Comparison of ENCODE assay signal across 16 cellular contexts in the genomic region with DNA sequence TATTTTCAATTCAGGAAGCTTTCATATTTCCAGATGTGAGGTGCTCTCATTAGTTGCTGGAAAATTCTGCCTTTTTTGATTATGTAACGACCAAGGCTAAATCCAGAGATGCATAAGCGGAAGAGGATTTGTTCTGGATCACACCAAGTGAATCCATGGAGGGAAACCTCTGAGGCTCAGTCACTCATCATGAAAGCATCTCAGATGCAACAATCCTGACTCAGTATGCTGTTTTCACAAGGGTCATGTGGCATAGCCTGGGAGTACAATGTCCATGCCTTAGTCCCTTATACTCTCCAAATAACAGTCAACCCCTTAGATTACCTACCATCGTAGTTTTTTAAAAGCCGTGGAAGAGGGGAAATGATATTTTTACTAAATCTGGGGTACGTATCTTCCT.
DNase-seq lines count a peak whose midpoint lies in the region; ATAC-seq, FAIRE-seq and TF ChIP-seq lines count a peak whose summit lies in the region.
"Had no signal": no experiment of that assay in that cellular context is flagged by ENCODE, and none has a peak within 500 bp of the region (broad histone marks: within the 10 kb centered on the region; RNA-seq: fewer than 3 reads in every experiment).

No MANE protein-coding gene starts in this region.

- intact Hi-C loops in left colon (cut with DNase I, micrococcal nuclease): no loop called here
- intact Hi-C loops in upper lobe of right lung (cut with DNase I): no loop called here
- intact Hi-C loops in aorta (cut with DNase I): no loop called here

- no peak for ATAC-seq in left colon
- no peak for ATAC-seq in upper lobe of right lung
- ATAC-seq in aorta (ENCODE audit: low FRiP score): no peak
- ATAC-seq: CD8-positive, alpha-beta T cell; K562; PC-3 had no signal

- DNase-seq in GM23248: peak; percentile 44
- no peak for DNase-seq in astrocyte (ENCODE audit: low read depth)
- peak; percentile 61 for DNase-seq in iris pigment epithelial cell (ENCODE audit: low read depth)
- DNase-seq in left colon: no peak
- DNase-seq in upper lobe of right lung: no peak
- DNase-seq in aorta: no peak
- DNase-seq in stimulated activated CD4-positive, alpha-beta T cell treated with anti-CD3 and anti-CD28 coated beads, Interleukin-1b, Interleukin-23, amount 100 ng/mL, for 48 hours: no peak
- DNase-seq: CD8-positive, alpha-beta T cell; NCI-H1417 treated with DMSO at 0.1 percent for 48 hours; NCI-H1930; NCI-H2171 treated with DMSO at 0.1 percent for 48 hours; NCI-H446 treated with DMSO at 0.1 percent for 48 hours; PC-3 had no signal

- H3K4me1 ChIP-seq in GM23248 (ENCODE audit: insufficient read depth): no peaks in the 10 kb centered on the region
- H3K4me1 ChIP-seq in astrocyte (ENCODE audit: insufficient read depth, low read length): peaks cover 12% of the 10 kb centered on the region
- no peaks in the 10 kb centered on the region for H3K4me1 ChIP-seq in upper lobe of right lung
- no peaks in the 10 kb centered on the region for H3K4me1 ChIP-seq in aorta (ENCODE audit: control insufficient read depth in 1 of 2, insufficient read depth in 2 of 2, low read length in 2 of 2)
- H3K4me1 ChIP-seq: BLaER1 had no signal

- peaks cover 3% of the 10 kb centered on the region for H3K36me3 Mint-ChIP-seq in astrocyte (ENCODE audit: low read depth, unreplicated experiment)
- H3K36me3 Mint-ChIP-seq: CD8-positive, alpha-beta T cell had no signal

- H3K9me3 Mint-ChIP-seq in astrocyte (ENCODE audit: unreplicated experiment): peaks cover 2% of the 10 kb centered on the region
- H3K9me3 Mint-ChIP-seq: CD8-positive, alpha-beta T cell had no signal

- no peaks in the 10 kb centered on the region for H3K79me2 ChIP-seq in GM23248 (ENCODE audit: insufficient read depth)
- H3K79me2 ChIP-seq in astrocyte (ENCODE audit: insufficient read depth, low read length): no peaks in the 10 kb centered on the region

- H3K27me3 Mint-ChIP-seq in astrocyte (ENCODE audit: low read depth, unreplicated experiment): peaks cover 28% of the 10 kb centered on the region

- in situ Hi-C loops in GM23248 (cut with MboI): no loop called here

- no peak overlapping the region for H3K4me3 ChIP-seq in GM23248
- no peak overlapping the region for H3K4me3 ChIP-seq in astrocyte (ENCODE audit: insufficient read depth, low read depth, low read length)
- H3K4me3 ChIP-seq in upper lobe of right lung: no peak overlapping the region
- no peak overlapping the region for H3K4me3 ChIP-seq in aorta (ENCODE audit: low read length in 2 of 2)
- H3K4me3 ChIP-seq: BLaER1, K562 had no signal

- H3K4me3 Mint-ChIP-seq in astrocyte (ENCODE audit: unreplicated experiment): no peak overlapping the region
- H3K4me3 Mint-ChIP-seq: CD8-positive, alpha-beta T cell had no signal

- FAIRE-seq in astrocyte (lab: Jason Lieb, UNC): peak; percentile 65
- FAIRE-seq: GM18507, K562 had no signal

- TF ChIP-seq CTCF in astrocyte (IDR thresholded peaks at IDR 0.05; ENCODE audit: insufficient read depth, low read depth, low read length): no peak
- no peak for TF ChIP-seq CTCF in upper lobe of right lung (IDR thresholded peaks at IDR 0.05)

- H3K4me2 ChIP-seq in GM23248 (ENCODE audit: unreplicated experiment) (no peak overlapping the region), astrocyte (ENCODE audit: low read length) (peak overlapping the region; percentile 58)
- H3K4me2 ChIP-seq: BLaER1 had no signal

- H3F3A ChIP-seq in GM23248 (ENCODE audit: insufficient read depth): no peaks in the 10 kb centered on the region

- no peak overlapping the region for H3K9ac ChIP-seq in GM23248
- H3K9ac ChIP-seq in astrocyte (ENCODE audit: low read length): no peak overlapping the region
- H3K9ac ChIP-seq: BLaER1 had no signal

- H3K9me3 ChIP-seq in GM23248 (ENCODE audit: low read depth) (no peaks in the 10 kb centered on the region), astrocyte (ENCODE audit: insufficient read depth, low read depth, low read length) (no peaks in the 10 kb centered on the region), upper lobe of right lung (no peaks in the 10 kb centered on the region), aorta (ENCODE audit: control insufficient read depth, low read length) (no peaks in the 10 kb centered on the region)
- H3K9me3 ChIP-seq: BLaER1 had no signal

- no peak overlapping the region for H3K27ac Mint-ChIP-seq in astrocyte (ENCODE audit: unreplicated experiment)
- H3K27ac Mint-ChIP-seq: CD8-positive, alpha-beta T cell had no signal

- 50 to 54% methylated on average over 5 of the region's 5 CpGs for WGBS in GM23248 (ENCODE audit: low coverage in 1 of 2, low lambda C conversion rate in 2 of 2, missing lambda C conversion rate in 2 of 2), 2 experiments
- 88% methylated on average over 5 of the region's 5 CpGs for WGBS in aorta, 2 donors

- H2AFZ ChIP-seq in GM23248: no peak overlapping the region
- no peak overlapping the region for H2AFZ ChIP-seq in astrocyte (ENCODE audit: low read depth, low read length)

- H3K9me2 ChIP-seq in GM23248 (ENCODE audit: insufficient read depth): no peaks in the 10 kb centered on the region

- H3K36me3 ChIP-seq in GM23248 (ENCODE audit: low read depth): no peaks in the 10 kb centered on the region
- H3K36me3 ChIP-seq in astrocyte (ENCODE audit: insufficient read depth, low read length): no peaks in the 10 kb centered on the region
- H3K36me3 ChIP-seq in upper lobe of right lung: no peaks in the 10 kb centered on the region
- H3K36me3 ChIP-seq in aorta (ENCODE audit: control insufficient read depth in 1 of 2, insufficient read depth in 2 of 2, low read length in 1 of 2): no peaks in the 10 kb centered on the region
- H3K36me3 ChIP-seq: BLaER1 had no signal

- H3K4me1 Mint-ChIP-seq in astrocyte (ENCODE audit: low read depth, unreplicated experiment): no peaks in the 10 kb centered on the region

- peaks cover 15% of the 10 kb centered on the region; the same call in 1 of the 2 replicates for H3K27me3 ChIP-seq in GM23248 (replicated peaks; ENCODE audit: insufficient read depth)
- peaks cover 3% of the 10 kb centered on the region for H3K27me3 ChIP-seq in astrocyte (ENCODE audit: insufficient read depth, low read length)
- no peaks in the 10 kb centered on the region for H3K27me3 ChIP-seq in upper lobe of right lung
- no peaks in the 10 kb centered on the region for H3K27me3 ChIP-seq in aorta (ENCODE audit: control insufficient read depth in 1 of 2, insufficient read depth in 2 of 2, low read length in 1 of 2)
- H3K27me3 ChIP-seq: BLaER1 had no signal

- H4K20me1 ChIP-seq in GM23248 (ENCODE audit: insufficient read depth) (no peaks in the 10 kb centered on the region), astrocyte (ENCODE audit: insufficient read depth, low read length) (no peaks in the 10 kb centered on the region)
- H4K20me1 ChIP-seq: BLaER1 had no signal

- H3K27ac ChIP-seq in GM23248: no peak overlapping the region
- no peak overlapping the region for H3K27ac ChIP-seq in astrocyte (ENCODE audit: low read depth, low read length)
- H3K27ac ChIP-seq in upper lobe of right lung: no peak overlapping the region
- no peak overlapping the region for H3K27ac ChIP-seq in aorta (ENCODE audit: low read depth in 1 of 2, low read length in 2 of 2)
- H3K27ac ChIP-seq: BLaER1 had no signal

Comparison
In these comparisons a context has a peak if more than half of its experiments do, and no peak if none do; other contexts are left out.
1. DNase-seq: peak in GM23248 (single experiment) and iris pigment epithelial cell (single experiment); none in astrocyte (single experiment), left colon (0 of 2), upper lobe of right lung (single experiment), aorta (0 of 2) and stimulated activated CD4-positive, alpha-beta T cell treated with anti-CD3 and anti-CD28 coated beads, Interleukin-1b, Interleukin-23, amount 100 ng/mL, for 48 hours (single experiment).